In genomic region chr16:51822471-51822870, GRCh38 we compare ENCODE assay signal across 17 cellular contexts.
A peak's percentile ranks its signal among the peaks of the same experiment; 100 is the strongest.
DNase-seq lines count a peak whose midpoint lies in the region; ATAC-seq and TF ChIP-seq lines count a peak whose summit lies in the region.
"Had no signal": no experiment of that assay in that cellular context is flagged by ENCODE, and none has a peak within 500 bp of the region (broad histone marks: within the 10 kb centered on the region; RNA-seq: fewer than 3 reads in every experiment).

No MANE protein-coding gene starts in this region.

- no peak overlapping the region for H2BK15ac ChIP-seq in mesenchymal stem cell (ENCODE audit: low read depth, poor library complexity, severe bottlenecking)

- no peak overlapping the region for H3K27ac ChIP-seq in mesenchymal stem cell (ENCODE audit: low read length, poor library complexity, severe bottlenecking)
- no peak overlapping the region for H3K27ac ChIP-seq in CD4-positive, alpha-beta T cell (ENCODE audit: low read depth, low read length)
- H3K27ac ChIP-seq: A549, C4-2B, HL-60 had no signal

- intact Hi-C loops in CD4-positive, alpha-beta T cell (cut with DNase I, micrococcal nuclease): no loop called here

- H3K4me3 Mint-ChIP-seq in CD4-positive, alpha-beta T cell: no peak overlapping the region
- H3K4me3 Mint-ChIP-seq: CD8-positive, alpha-beta T cell had no signal

- no peak for ATAC-seq in CD4-positive, alpha-beta T cell (ENCODE audit: poor library complexity)
- no peak for ATAC-seq in HG03354 (IDR thresholded peaks at IDR 0.05; ENCODE audit: poor library complexity, severe bottlenecking, unreplicated experiment)
- ATAC-seq: A549; CD8-positive, alpha-beta T cell; HCT116; K562 had no signal

- no peaks in the 10 kb centered on the region for H3K9me3 ChIP-seq in mesenchymal stem cell (ENCODE audit: control insufficient read depth, low read length)
- no peaks in the 10 kb centered on the region for H3K9me3 ChIP-seq in CD4-positive, alpha-beta T cell (ENCODE audit: control insufficient read depth, low read length)
- H3K9me3 ChIP-seq: A549, BE2C had no signal

- no peak overlapping the region for H2AFZ ChIP-seq in mesenchymal stem cell (ENCODE audit: low read depth, low read length)

- H2BK12ac ChIP-seq in mesenchymal stem cell (ENCODE audit: low read length in 2 of 2): peak overlapping the region; percentile 12 to 69

- H3K4me2 ChIP-seq in mesenchymal stem cell (ENCODE audit: low read length, poor library complexity, severe bottlenecking): no peak overlapping the region
- H3K4me2 ChIP-seq: A549 had no signal

- peak overlapping the region; percentile 25 for H4K91ac ChIP-seq in mesenchymal stem cell (ENCODE audit: low read length)

- no peak for TF ChIP-seq CTCF in CD4-positive, alpha-beta T cell (IDR thresholded peaks at IDR 0.05)

- 90% methylated on average over 2 of the region's 2 CpGs for WGBS in mesenchymal stem cell

- no peaks in the 10 kb centered on the region for H3K36me3 ChIP-seq in mesenchymal stem cell (ENCODE audit: control insufficient read depth in 1 of 2, insufficient read depth in 2 of 2, low read depth in 1 of 2, low read length in 2 of 2)
- H3K36me3 ChIP-seq: BE2C had no signal

- no peak overlapping the region for H3K9ac ChIP-seq in mesenchymal stem cell (ENCODE audit: low read length)

- POLR2A ChIA-PET in CD4-positive, alpha-beta T cell (lab: Charles Lee): no interaction called here

- H3K23ac ChIP-seq in mesenchymal stem cell (ENCODE audit: low read length in 2 of 2): no peak overlapping the region

- H3K4me1 ChIP-seq in mesenchymal stem cell (ENCODE audit: control insufficient read depth, insufficient read depth, low read depth, low read length): no peaks in the 10 kb centered on the region
- H3K4me1 ChIP-seq: A549 had no signal

- H3K27ac Mint-ChIP-seq in CD4-positive, alpha-beta T cell: no peak overlapping the region
- H3K27ac Mint-ChIP-seq: CD8-positive, alpha-beta T cell had no signal

- peaks cover 0 to 9% of the 10 kb centered on the region in 2 experiments for H3K27me3 ChIP-seq in mesenchymal stem cell (ENCODE audit: control insufficient read depth in 1 of 2, insufficient read depth in 1 of 2, low read length in 2 of 2)
- H3K27me3 ChIP-seq in CD4-positive, alpha-beta T cell (ENCODE audit: control insufficient read depth, insufficient read depth, low read length): no peaks in the 10 kb centered on the region
- H3K27me3 ChIP-seq: BE2C had no signal

- H4K8ac ChIP-seq in mesenchymal stem cell (ENCODE audit: low read length): peak overlapping the region; percentile 12

- no peaks in the 10 kb centered on the region for H3K79me1 ChIP-seq in mesenchymal stem cell (replicated peaks; ENCODE audit: low read length, poor library complexity, severe bottlenecking)

- peak; percentile 62 for DNase-seq in SK-N-DZ (ENCODE audit: low spot score)
- DNase-seq in mesenchymal stem cell: no peak
- peak; percentile 26 for DNase-seq in renal cortical epithelial cell (ENCODE audit: low read depth)
- no peak for DNase-seq in CD4-positive, alpha-beta T cell
- no peak for DNase-seq in effector CD8-positive, alpha-beta T cell (lab: John Stamatoyannopoulos, UW)
- DNase-seq: BE2C; CD8-positive, alpha-beta T cell; COR-L47; DMS153; DMS79 treated with DMSO at 0.1 percent for 48 hours; EL had no signal

- H2AK5ac ChIP-seq in mesenchymal stem cell (ENCODE audit: low read length, severe bottlenecking): no peak overlapping the region

- no peaks in the 10 kb centered on the region for H3K4me1 Mint-ChIP-seq in CD4-positive, alpha-beta T cell (ENCODE audit: low read depth)

- H3K36me3 Mint-ChIP-seq in CD4-positive, alpha-beta T cell (ENCODE audit: low read depth): no peaks in the 10 kb centered on the region
- H3K36me3 Mint-ChIP-seq: CD8-positive, alpha-beta T cell had no signal

- no peak overlapping the region for H3K18ac ChIP-seq in mesenchymal stem cell (ENCODE audit: low read depth in 1 of 2, low read length in 2 of 2)

- CTCF ChIA-PET in CD4-positive, alpha-beta T cell (lab: Charles Lee): no interaction called here

- H3K4me3 ChIP-seq in mesenchymal stem cell (ENCODE audit: insufficient read depth in 1 of 2, low read depth in 1 of 2, low read length in 2 of 2): no peak overlapping the region
- H3K4me3 ChIP-seq: A549, K562 had no signal

- H3K4ac ChIP-seq in mesenchymal stem cell (ENCODE audit: low read depth in 1 of 2, low read length in 2 of 2): no peak overlapping the region

- peak overlapping the region; percentile 1 for H2BK120ac ChIP-seq in mesenchymal stem cell (ENCODE audit: low read depth, low read length)

- no peaks in the 10 kb centered on the region for H3K27me3 Mint-ChIP-seq in CD4-positive, alpha-beta T cell

- no peaks in the 10 kb centered on the region for H3K9me3 Mint-ChIP-seq in CD4-positive, alpha-beta T cell

- no peak overlapping the region for H2BK5ac ChIP-seq in mesenchymal stem cell (ENCODE audit: low read depth, low read length, poor library complexity, severe bottlenecking)

- H3K14ac ChIP-seq in mesenchymal stem cell (ENCODE audit: low read length in 2 of 2): no peak overlapping the region

Comparison
In these comparisons a context has a peak if more than half of its experiments do, and no peak if none do; other contexts are left out.
1. DNase-seq: peak in SK-N-DZ (single experiment) and renal cortical epithelial cell (single experiment); none in mesenchymal stem cell (single experiment), CD4-positive, alpha-beta T cell (0 of 10) and effector CD8-positive, alpha-beta T cell (single experiment).